In genomic region chr1:163321311-163322305, GRCh38 we compare ENCODE assay signal across 1 cellular context.
TF ChIP-seq lines count a peak whose summit lies in the region.

Gene NUF2, plus strand, starts transcription at chr1:163321954. Its CDS starts 4,098 bp downstream, at chr1:163326052.

TF ChIP-seq in HepG2, 621 proteins besides CTCF, POLR2A, EP300 and RAD21 (continued from another document and continues in another):
- TF ChIP-seq LBX2 (CRISPR knock-in tag; IDR thresholded peaks at IDR 0.05; ENCODE audit: borderline replicate concordance) (peak; percentile 33; the same call in 1 of the 2 replicates), UBTF (CRISPR knock-in tag; IDR thresholded peaks at IDR 0.05) (peak; percentile 95), ZNF234 (CRISPR knock-in tag; conservative IDR thresholded peaks at IDR 0.05) (0 out of 2 replicates have a peak, but pooled peaks have one; percentile 44), NR1H2 (CRISPR knock-in tag; IDR thresholded peaks at IDR 0.05; ENCODE audit: borderline replicate concordance, low read depth) (peak; percentile 27; the same call in 1 of the 2 replicates), HES4 (CRISPR knock-in tag; IDR thresholded peaks at IDR 0.05; ENCODE audit: borderline replicate concordance) (no peak), POLR2AphosphoS5 (IDR thresholded peaks at IDR 0.05; ENCODE audit: low read depth, low read length) (peak; percentile 92), AKAP8 (CRISPR knock-in tag; IDR thresholded peaks at IDR 0.05) (peak; percentile 81), HNF4G (IDR thresholded peaks at IDR 0.05; ENCODE audit: borderline replicate concordance, low read depth, low read length) (no peak), HNF4G (CRISPR knock-in tag; IDR thresholded peaks at IDR 0.05; ENCODE audit: borderline replicate concordance, low read depth) (peak; percentile 95), ZBED4 (CRISPR knock-in tag; IDR thresholded peaks at IDR 0.05; ENCODE audit: borderline replicate concordance) (peak; percentile 75; the same call in 1 of the 2 replicates), ZNF883 (CRISPR knock-in tag; IDR thresholded peaks at IDR 0.05; ENCODE audit: not compliant biosample characterization) (peak; percentile 89), ZNF672 (CRISPR knock-in tag; IDR thresholded peaks at IDR 0.05) (peak; percentile 97; the same call in 1 of the 2 replicates), EED (CRISPR knock-in tag; IDR thresholded peaks at IDR 0.05) (peak; percentile 93), ZSCAN12 (CRISPR knock-in tag; IDR thresholded peaks at IDR 0.05) (no peak), ZNF136 (CRISPR knock-in tag; IDR thresholded peaks at IDR 0.05; ENCODE audit: low read depth) (peak; percentile 87), TCF12 (IDR thresholded peaks at IDR 0.05) (no peak), TCF12 (CRISPR knock-in tag; IDR thresholded peaks at IDR 0.05) (0 out of 2 replicates have a peak, but pooled peaks have one; percentile 82), ZSCAN25 (CRISPR knock-in tag; IDR thresholded peaks at IDR 0.05) (peak; percentile 79; the same call in 1 of the 2 replicates), ZNF383 (CRISPR knock-in tag; IDR thresholded peaks at IDR 0.05; ENCODE audit: borderline replicate concordance) (peak; percentile 81; the same call in 1 of the 2 replicates), ZNF790 (CRISPR knock-in tag; IDR thresholded peaks at IDR 0.05; ENCODE audit: borderline replicate concordance) (0 out of 2 replicates have a peak, but pooled peaks have one; percentile 40), FOXC1 (CRISPR knock-in tag; IDR thresholded peaks at IDR 0.05; ENCODE audit: borderline replicate concordance) (peak; percentile 98), ZFP37 (CRISPR knock-in tag; IDR thresholded peaks at IDR 0.05; ENCODE audit: borderline replicate concordance) (peak; percentile 92), ZNF75D (CRISPR knock-in tag; IDR thresholded peaks at IDR 0.05; ENCODE audit: borderline replicate concordance) (no peak), NFIB (CRISPR knock-in tag; IDR thresholded peaks at IDR 0.05; ENCODE audit: borderline replicate concordance) (no peak), ZNF34 (CRISPR knock-in tag; IDR thresholded peaks at IDR 0.05; ENCODE audit: borderline replicate concordance) (peak; percentile 97; the same call in 1 of the 2 replicates), BRCA1 (CRISPR knock-in tag; IDR thresholded peaks at IDR 0.05) (peak; percentile 89; the same call in 1 of the 2 replicates), ZNF737 (CRISPR knock-in tag; IDR thresholded peaks at IDR 0.05; ENCODE audit: borderline replicate concordance) (peak; percentile 63), STAT5B (CRISPR knock-in tag; IDR thresholded peaks at IDR 0.05) (peak; percentile 92), ZNF766 (CRISPR knock-in tag; IDR thresholded peaks at IDR 0.05; ENCODE audit: borderline replicate concordance) (peak; percentile 84; the same call in 1 of the 2 replicates), ZNF841 (CRISPR knock-in tag; IDR thresholded peaks at IDR 0.05; ENCODE audit: borderline replicate concordance) (peak; percentile 71; the same call in 1 of the 2 replicates), MATR3 (CRISPR knock-in tag; IDR thresholded peaks at IDR 0.05) (no peak), PRDM10 (CRISPR knock-in tag; IDR thresholded peaks at IDR 0.05; ENCODE audit: low read depth) (peak; percentile 91), ZNF557 (CRISPR knock-in tag; IDR thresholded peaks at IDR 0.05) (peak; percentile 90; the same call in 1 of the 2 replicates), GATAD1 (CRISPR knock-in tag; IDR thresholded peaks at IDR 0.05) (peak; percentile 99), TEAD2 (CRISPR knock-in tag; IDR thresholded peaks at IDR 0.05) (0 out of 2 replicates have a peak, but pooled peaks have one; percentile 64), ZSCAN30 (CRISPR knock-in tag; IDR thresholded peaks at IDR 0.05) (no peak), EZH2 (conservative IDR thresholded peaks at IDR 0.05; ENCODE audit: low read depth, low read length) (no peak), ZBTB25 (CRISPR knock-in tag; IDR thresholded peaks at IDR 0.05) (peak; percentile 97)
- TF ChIP-seq, protein P1, sequence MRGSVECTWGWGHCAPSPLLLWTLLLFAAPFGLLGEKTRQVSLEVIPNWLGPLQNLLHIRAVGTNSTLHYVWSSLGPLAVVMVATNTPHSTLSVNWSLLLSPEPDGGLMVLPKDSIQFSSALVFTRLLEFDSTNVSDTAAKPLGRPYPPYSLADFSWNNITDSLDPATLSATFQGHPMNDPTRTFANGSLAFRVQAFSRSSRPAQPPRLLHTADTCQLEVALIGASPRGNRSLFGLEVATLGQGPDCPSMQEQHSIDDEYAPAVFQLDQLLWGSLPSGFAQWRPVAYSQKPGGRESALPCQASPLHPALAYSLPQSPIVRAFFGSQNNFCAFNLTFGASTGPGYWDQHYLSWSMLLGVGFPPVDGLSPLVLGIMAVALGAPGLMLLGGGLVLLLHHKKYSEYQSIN (CRISPR knock-in tag; IDR thresholded peaks at IDR 0.05; ENCODE audit: borderline replicate concordance) = no peak
- TF ChIP-seq, protein P2, sequence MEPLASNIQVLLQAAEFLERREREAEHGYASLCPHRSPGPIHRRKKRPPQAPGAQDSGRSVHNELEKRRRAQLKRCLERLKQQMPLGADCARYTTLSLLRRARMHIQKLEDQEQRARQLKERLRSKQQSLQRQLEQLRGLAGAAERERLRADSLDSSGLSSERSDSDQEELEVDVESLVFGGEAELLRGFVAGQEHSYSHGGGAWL (CRISPR knock-in tag; IDR thresholded peaks at IDR 0.05) = peak; percentile 84
- TF ChIP-seq, protein P3, sequence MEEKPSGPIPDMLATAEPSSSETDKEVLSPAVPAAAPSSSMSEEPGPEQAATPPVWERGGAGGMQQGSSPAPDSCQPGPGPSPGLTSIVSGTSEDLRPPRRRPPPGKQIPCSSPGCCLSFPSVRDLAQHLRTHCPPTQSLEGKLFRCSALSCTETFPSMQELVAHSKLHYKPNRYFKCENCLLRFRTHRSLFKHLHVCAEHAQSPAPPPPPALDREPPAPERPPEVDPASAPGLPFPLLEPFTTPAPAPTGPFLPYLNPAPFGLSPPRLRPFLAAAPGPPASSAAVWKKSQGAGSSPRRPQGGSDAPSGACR (CRISPR knock-in tag; IDR thresholded peaks at IDR 0.05) = peak; percentile 100
- TF ChIP-seq, protein P4, sequence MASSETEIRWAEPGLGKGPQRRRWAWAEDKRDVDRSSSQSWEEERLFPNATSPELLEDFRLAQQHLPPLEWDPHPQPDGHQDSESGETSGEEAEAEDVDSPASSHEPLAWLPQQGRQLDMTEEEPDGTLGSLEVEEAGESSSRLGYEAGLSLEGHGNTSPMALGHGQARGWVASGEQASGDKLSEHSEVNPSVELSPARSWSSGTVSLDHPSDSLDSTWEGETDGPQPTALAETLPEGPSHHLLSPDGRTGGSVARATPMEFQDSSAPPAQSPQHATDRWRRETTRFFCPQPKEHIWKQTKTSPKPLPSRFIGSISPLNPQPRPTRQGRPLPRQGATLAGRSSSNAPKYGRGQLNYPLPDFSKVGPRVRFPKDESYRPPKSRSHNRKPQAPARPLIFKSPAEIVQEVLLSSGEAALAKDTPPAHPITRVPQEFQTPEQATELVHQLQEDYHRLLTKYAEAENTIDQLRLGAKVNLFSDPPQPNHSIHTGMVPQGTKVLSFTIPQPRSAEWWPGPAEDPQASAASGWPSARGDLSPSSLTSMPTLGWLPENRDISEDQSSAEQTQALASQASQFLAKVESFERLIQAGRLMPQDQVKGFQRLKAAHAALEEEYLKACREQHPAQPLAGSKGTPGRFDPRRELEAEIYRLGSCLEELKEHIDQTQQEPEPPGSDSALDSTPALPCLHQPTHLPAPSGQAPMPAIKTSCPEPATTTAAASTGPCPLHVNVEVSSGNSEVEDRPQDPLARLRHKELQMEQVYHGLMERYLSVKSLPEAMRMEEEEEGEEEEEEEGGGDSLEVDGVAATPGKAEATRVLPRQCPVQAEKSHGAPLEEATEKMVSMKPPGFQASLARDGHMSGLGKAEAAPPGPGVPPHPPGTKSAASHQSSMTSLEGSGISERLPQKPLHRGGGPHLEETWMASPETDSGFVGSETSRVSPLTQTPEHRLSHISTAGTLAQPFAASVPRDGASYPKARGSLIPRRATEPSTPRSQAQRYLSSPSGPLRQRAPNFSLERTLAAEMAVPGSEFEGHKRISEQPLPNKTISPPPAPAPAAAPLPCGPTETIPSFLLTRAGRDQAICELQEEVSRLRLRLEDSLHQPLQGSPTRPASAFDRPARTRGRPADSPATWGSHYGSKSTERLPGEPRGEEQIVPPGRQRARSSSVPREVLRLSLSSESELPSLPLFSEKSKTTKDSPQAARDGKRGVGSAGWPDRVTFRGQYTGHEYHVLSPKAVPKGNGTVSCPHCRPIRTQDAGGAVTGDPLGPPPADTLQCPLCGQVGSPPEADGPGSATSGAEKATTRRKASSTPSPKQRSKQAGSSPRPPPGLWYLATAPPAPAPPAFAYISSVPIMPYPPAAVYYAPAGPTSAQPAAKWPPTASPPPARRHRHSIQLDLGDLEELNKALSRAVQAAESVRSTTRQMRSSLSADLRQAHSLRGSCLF (CRISPR knock-in tag; IDR thresholded peaks at IDR 0.05; ENCODE audit: borderline replicate concordance) = peak; percentile 86
